In the genomic region with DNA sequence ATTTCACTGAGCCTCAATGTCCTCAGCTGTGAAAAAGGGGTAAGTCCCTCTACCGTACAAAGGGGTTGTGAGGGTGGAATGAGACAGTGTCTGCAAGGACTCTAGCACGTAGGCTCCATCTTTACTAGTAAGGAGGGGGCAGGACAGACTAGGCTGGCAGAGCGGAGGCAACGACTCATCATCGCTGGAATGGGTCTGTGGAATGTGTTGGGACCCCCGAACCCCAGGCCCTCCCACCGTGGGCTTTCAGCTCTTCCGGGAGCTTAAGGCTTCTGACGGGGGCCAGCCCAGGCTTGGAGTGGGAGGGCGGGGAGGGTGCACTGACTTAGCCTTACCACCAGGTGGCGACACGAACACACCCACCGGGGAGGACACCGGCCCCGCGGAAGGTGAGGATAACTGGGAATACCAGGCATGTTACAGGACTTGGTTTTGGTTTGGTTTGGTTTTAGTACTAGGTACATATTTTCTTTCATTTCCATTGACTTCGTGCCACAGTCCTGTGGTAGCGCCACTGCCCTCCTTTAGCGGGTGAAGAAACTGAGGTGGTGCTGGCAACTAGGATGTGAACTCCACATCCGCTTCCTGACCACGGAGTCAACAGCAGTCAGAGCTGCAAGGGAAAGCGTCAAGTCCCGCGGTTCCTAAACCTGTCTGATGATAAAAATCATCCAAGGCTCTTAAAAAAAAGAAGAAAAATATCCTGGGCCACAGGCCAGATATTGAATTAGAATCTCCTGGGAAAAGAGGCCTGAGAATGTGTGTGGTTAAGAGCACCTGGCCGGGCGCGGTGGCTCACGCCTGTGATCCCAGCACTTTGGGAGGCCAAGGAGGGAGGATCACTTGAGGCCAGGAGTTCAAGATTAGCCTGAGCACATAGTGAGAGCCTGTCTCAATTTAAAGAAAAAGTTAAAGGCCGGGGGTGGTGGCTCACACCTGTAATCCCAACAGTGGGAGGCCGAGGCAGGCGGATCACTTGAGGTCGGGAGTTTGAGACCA, we compare ENCODE assay signal across 8 cellular contexts.
DNase-seq lines count a peak whose midpoint lies in the region; ATAC-seq and TF ChIP-seq lines count a peak whose summit lies in the region.

No MANE protein-coding gene starts in this region.

- ATAC-seq in GM19438 (IDR thresholded peaks at IDR 0.05; ENCODE audit: low read depth, unreplicated experiment) (peak; percentile 60), GM19351 (IDR thresholded peaks at IDR 0.05; ENCODE audit: unreplicated experiment) (no peak)

- peak; percentile 95 for TF ChIP-seq CTCF in AG09309 (IDR thresholded peaks at IDR 0.05; ENCODE audit: control insufficient read depth, insufficient read depth, low read depth, low read length, missing control alignments)

- no peak overlapping the region for H3K4me3 ChIP-seq in AG09309 (ENCODE audit: control insufficient read depth, low read depth, low read length)

- DNase-seq in AG09309 (ENCODE audit: low read depth) (no peak), NCI-H2029 (lab: John Stamatoyannopoulos, UW) (peak; percentile 39), kidney glomerular epithelial cell (lab: John Stamatoyannopoulos, UW) (peak; percentile 62)
- peak; percentile 58 for DNase-seq in activated CD4-positive, CD25-positive, alpha-beta regulatory T cell treated with anti-CD3 and anti-CD28 coated beads, Interleukin-2, amount 50 U/mL, for 16 hours (ENCODE audit: low read depth, low spot score)
- DNase-seq in central memory CD4-positive, alpha-beta T cell: peak; percentile 79
- DNase-seq in stimulated activated CD4-positive, alpha-beta T cell treated with anti-CD3 and anti-CD28 coated beads, Interleukin-1b, Interleukin-23, amount 100 ng/mL, for 48 hours: peak; percentile 74
